1 cellular context compared by ENCODE assay signal in the genomic region with DNA sequence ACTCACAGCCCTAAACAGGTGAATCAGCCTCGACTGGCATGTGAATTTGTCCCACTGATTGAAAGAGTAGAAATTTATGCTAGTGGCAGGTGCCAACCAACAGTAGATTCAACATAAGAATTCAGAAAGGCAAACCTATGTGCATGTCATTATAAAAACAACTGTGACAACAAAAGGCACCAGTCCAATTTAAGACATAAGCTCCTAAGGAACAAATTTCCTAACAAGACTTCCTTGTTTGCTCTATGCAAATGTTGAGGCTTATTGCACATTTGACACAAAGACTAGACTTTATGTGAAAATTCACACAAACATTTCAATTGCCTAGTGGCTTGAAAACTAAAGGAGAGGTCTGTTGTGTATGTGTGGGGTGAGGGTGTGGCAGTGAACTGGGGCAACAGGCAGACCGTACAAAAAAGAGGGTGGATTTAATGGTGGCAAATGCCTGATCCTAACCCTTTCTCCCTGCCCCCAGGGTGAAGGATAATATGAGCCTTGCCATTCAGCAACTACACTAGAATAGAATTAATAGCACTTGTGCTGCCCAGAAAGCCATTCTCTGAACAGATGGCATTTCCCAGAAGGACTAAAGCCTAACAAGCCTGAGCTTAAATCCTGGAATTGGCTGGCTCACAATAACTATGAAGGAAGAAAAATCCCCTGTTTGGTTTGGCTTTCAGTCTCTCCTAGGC.
TF ChIP-seq lines count a peak whose summit lies in the region.

No MANE protein-coding gene starts in this region.

TF ChIP-seq in WTC11, 78 proteins besides CTCF, POLR2A, EP300 and RAD21 (continued from another document):
- no peak for TF ChIP-seq NR3C1 (CRISPR knock-in tag; conservative IDR thresholded peaks at IDR 0.05; ENCODE audit: low read depth)
- TF ChIP-seq KAT7 (CRISPR knock-in tag; IDR thresholded peaks at IDR 0.05; ENCODE audit: borderline replicate concordance) = no peak
- TF ChIP-seq ZNF263 (CRISPR knock-in tag; IDR thresholded peaks at IDR 0.05; ENCODE audit: low read depth) = no peak
